Comparison of ENCODE assay signal across 15 cellular contexts in genomic region chr10:47159361-47160228, GRCh38.
"Had no signal": no experiment of that assay in that cellular context is flagged by ENCODE, and none has a peak within 500 bp of the region (broad histone marks: within the 10 kb centered on the region; RNA-seq: fewer than 3 reads in every experiment).

No MANE protein-coding gene starts in this region.

- DNase-seq: activated CD4-positive, alpha-beta T cell treated with anti-CD3 and anti-CD28 coated beads, Interleukin-2, amount 10 ng/mL, durations not matched to agents 24 days and 14 days; activated naive CD4-positive, alpha-beta T cell treated with anti-CD3 and anti-CD28 coated beads, Interleukin-2, amount 50 U/mL, for 16 hours; activated T-cell treated with anti-CD3 and anti-CD28 coated beads for 4 hours; adrenal gland; central memory CD4-positive, alpha-beta T cell; effector CD8-positive, alpha-beta T cell; left colon; ovary; stimulated activated CD4-positive, alpha-beta T cell treated with anti-CD3 and anti-CD28 coated beads, Interleukin-15, amount 100 ng/mL, for 24 hours; stimulated activated CD4-positive, alpha-beta T cell treated with anti-CD3 and anti-CD28 coated beads, Interleukin-4, amount 100 ng/mL, for 24 hours had no signal

- H3K4me3 ChIP-seq: adrenal gland, coronary artery, ovary had no signal

- H3K27me3 ChIP-seq: adrenal gland, ovary had no signal

- H3K4me3 Mint-ChIP-seq: activated CD4-positive, alpha-beta T cell treated with anti-CD3 and anti-CD28 coated beads, Interleukin-2, amount 10 ng/mL, durations not matched to agents 24 days and 14 days; activated T-helper 17 cell treated with anti-CD3 and anti-CD28 coated beads, Interleukin-2, amount 50 U/mL, for 72 hours; memory B cell; T-helper 1 cell treated with Interleukin-12 subunit alpha and Interleukin-12 subunit beta and Interleukin-4 antibody, amounts not matched to agents 30 μg/mL and 1 μg/mL, for 36 hours; WTC11 had no signal

- H3K36me3 ChIP-seq: adrenal gland, ovary had no signal

- H3K4me1 ChIP-seq: adrenal gland had no signal

- H3K27ac ChIP-seq: adrenal gland, coronary artery, ovary had no signal

- ATAC-seq: activated T-helper 17 cell treated with anti-CD3 and anti-CD28 coated beads, Interleukin-2, amount 50 U/mL, for 72 hours; left colon; WTC11 had no signal

- H3K27me3 Mint-ChIP-seq: activated CD4-positive, alpha-beta T cell treated with anti-CD3 and anti-CD28 coated beads, Interleukin-2, amount 10 ng/mL, durations not matched to agents 24 days and 14 days had no signal

- H3K27ac Mint-ChIP-seq: activated CD4-positive, alpha-beta T cell treated with anti-CD3 and anti-CD28 coated beads, Interleukin-2, amount 10 ng/mL, durations not matched to agents 24 days and 14 days; activated T-helper 17 cell treated with anti-CD3 and anti-CD28 coated beads, Interleukin-2, amount 50 U/mL, for 72 hours; memory B cell; T-helper 1 cell treated with Interleukin-12 subunit alpha and Interleukin-12 subunit beta and Interleukin-4 antibody, amounts not matched to agents 30 μg/mL and 1 μg/mL, for 36 hours; WTC11 had no signal

- H3K9me3 ChIP-seq: ovary had no signal

- H3K4me1 Mint-ChIP-seq: memory B cell had no signal
